Comparison of ENCODE assay signal across 20 cellular contexts in the genomic region with DNA sequence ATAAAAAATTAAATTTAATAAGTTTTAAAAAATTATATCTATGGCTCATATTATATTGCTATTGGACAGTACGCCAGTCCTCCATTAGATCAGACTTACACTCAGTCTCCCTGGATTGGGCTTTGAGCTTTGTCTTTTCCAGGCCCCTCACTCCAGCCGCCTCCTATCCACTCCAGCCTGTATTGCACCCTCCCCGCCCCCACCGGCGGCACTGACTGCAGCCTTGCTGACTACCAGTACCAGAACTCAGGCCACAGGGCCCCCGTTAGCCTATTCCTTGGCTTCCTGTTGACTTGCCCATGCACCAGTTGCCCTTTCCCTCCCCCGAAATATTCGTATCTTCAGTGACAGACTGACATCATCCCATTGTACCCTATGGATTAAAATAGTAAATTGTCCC.
DNase-seq lines count a peak whose midpoint lies in the region; ATAC-seq and TF ChIP-seq lines count a peak whose summit lies in the region.
"Had no signal": no experiment of that assay in that cellular context is flagged by ENCODE, and none has a peak within 500 bp of the region (broad histone marks: within the 10 kb centered on the region; RNA-seq: fewer than 3 reads in every experiment).

No MANE protein-coding gene starts in this region.

- peaks cover 29% of the 10 kb centered on the region for H3K4me1 ChIP-seq in GM23338 (ENCODE audit: insufficient read depth)
- H3K4me1 ChIP-seq in mucosa of descending colon (ENCODE audit: low read depth): no peaks in the 10 kb centered on the region
- H3K4me1 ChIP-seq: A549 had no signal

- no peaks in the 10 kb centered on the region for H3K36me3 ChIP-seq in GM23338 (ENCODE audit: insufficient read depth)
- H3K36me3 ChIP-seq in mucosa of descending colon (ENCODE audit: low read depth): no peaks in the 10 kb centered on the region
- H3K36me3 ChIP-seq: BLaER1 had no signal

- no peak overlapping the region for H2AFZ ChIP-seq in GM23338

- 0 out of 2 replicates have a peak, but pooled peaks cover 3% of the 10 kb centered on the region for H3K9me2 ChIP-seq in GM23338 (ENCODE audit: insufficient read depth)

- intact Hi-C loops in mucosa of descending colon (cut with DNase I, micrococcal nuclease): no loop called here

- no peaks in the 10 kb centered on the region; the same call in 2 of the 3 replicates for H3K36me3 Mint-ChIP-seq in GM23338 (ENCODE audit: low read depth)
- no peaks in the 10 kb centered on the region for H3K36me3 Mint-ChIP-seq in WTC11
- no peaks in the 10 kb centered on the region for H3K36me3 Mint-ChIP-seq in endothelial cell (ENCODE audit: low read depth, unreplicated experiment)
- H3K36me3 Mint-ChIP-seq: CD14-positive monocyte; CD8-positive, alpha-beta T cell had no signal

- peaks cover 4% of the 10 kb centered on the region; the same call in 2 of the 3 replicates for H3K4me1 Mint-ChIP-seq in GM23338
- H3K4me1 Mint-ChIP-seq in WTC11: peaks cover 4% of the 10 kb centered on the region
- peaks cover 7% of the 10 kb centered on the region for H3K4me1 Mint-ChIP-seq in endothelial cell (ENCODE audit: unreplicated experiment)
- H3K4me1 Mint-ChIP-seq: CD14-positive monocyte had no signal

- no peaks in the 10 kb centered on the region for H3K27me3 ChIP-seq in GM23338 (ENCODE audit: insufficient read depth)
- H3K27me3 ChIP-seq: BLaER1 had no signal

- H3K27ac Mint-ChIP-seq in GM23338 (no peak overlapping the region), WTC11 (no peak overlapping the region), endothelial cell (ENCODE audit: unreplicated experiment) (no peak overlapping the region)
- H3K27ac Mint-ChIP-seq: CD14-positive monocyte; CD8-positive, alpha-beta T cell; HFFc6 had no signal

- POLR2A ChIA-PET in WTC11 (lab: Charles Lee): no interaction called here

- H3K9me3 ChIP-seq in mucosa of descending colon: no peaks in the 10 kb centered on the region
- H3K9me3 ChIP-seq: A549, BLaER1 had no signal

- ATAC-seq in GM23338 (peak; percentile 92), WTC11 (peak; percentile 92), mucosa of descending colon (no peak)
- ATAC-seq: A549; CD8-positive, alpha-beta T cell had no signal

- H3K27me3 Mint-ChIP-seq in GM23338 (ENCODE audit: insufficient read depth, low read depth, poor library complexity) (no peaks in the 10 kb centered on the region), WTC11 (ENCODE audit: low read depth) (no peaks in the 10 kb centered on the region), endothelial cell (ENCODE audit: unreplicated experiment) (no peaks in the 10 kb centered on the region)

- peak overlapping the region; percentile 66; the same call in 1 of the 2 replicates for H3K27ac ChIP-seq in GM23338 (ENCODE audit: low read depth)
- H3K27ac ChIP-seq: 22Rv1, A549, BLaER1, HL-60 had no signal

- TF ChIP-seq CTCF in GM23338 (conservative IDR thresholded peaks at IDR 0.05; ENCODE audit: low read depth in 2 of 2) (peak; percentile 15 to 28; a peak in 3 of 4 replicates), WTC11 (IDR thresholded peaks at IDR 0.05) (no peak), endothelial cell (IDR thresholded peaks at IDR 0.05; ENCODE audit: unreplicated experiment) (no peak), mucosa of descending colon (IDR thresholded peaks at IDR 0.05) (no peak)

- H3K4me3 Mint-ChIP-seq in GM23338 (no peak overlapping the region), WTC11 (no peak overlapping the region), endothelial cell (ENCODE audit: unreplicated experiment) (no peak overlapping the region)
- H3K4me3 Mint-ChIP-seq: CD14-positive monocyte; CD8-positive, alpha-beta T cell; HFFc6 had no signal

- H3K4me3 ChIP-seq in GM23338: no peak overlapping the region
- no peak overlapping the region for H3K4me3 ChIP-seq in mucosa of descending colon
- H3K4me3 ChIP-seq: A549, BLaER1 had no signal

- H3K4me2 ChIP-seq in GM23338: peak overlapping the region; percentile 21
- H3K4me2 ChIP-seq: A549, BLaER1 had no signal

- H4K20me1 ChIP-seq in GM23338 (replicated peaks; ENCODE audit: insufficient read depth): peaks cover 14% of the 10 kb centered on the region; the same call in 1 of the 2 replicates
- H4K20me1 ChIP-seq: BLaER1 had no signal

- no peaks in the 10 kb centered on the region for H3F3A ChIP-seq in GM23338 (replicated peaks; ENCODE audit: low read depth)

- peaks cover 50% of the 10 kb centered on the region for H3K79me2 ChIP-seq in GM23338 (replicated peaks; ENCODE audit: insufficient read depth)

- peak; percentile 73 for DNase-seq in GM23338 (ENCODE audit: low spot score)
- DNase-seq in WTC11 (ENCODE audit: low spot score): peak; percentile 73
- DNase-seq in endothelial cell (ENCODE audit: low spot score): peak; percentile 15
- peak; percentile 64 for DNase-seq in iPS-NIHi7 (ENCODE audit: extremely low spot score)
- no peak for DNase-seq in NCI-H526 (lab: John Stamatoyannopoulos, UW)
- no peak for DNase-seq in mucosa of descending colon
- no peak for DNase-seq in glomerular visceral epithelial cell (ENCODE audit: extremely low spot score)
- DNase-seq in OCI-M2 (lab: John Stamatoyannopoulos, UW; ENCODE audit: unreplicated experiment): no peak
- DNase-seq: Calu3; CD8-positive, alpha-beta T cell; DMS79 treated with DMSO at 0.1 percent for 48 hours; GF-D8; HCEC 1CT; HFFc6; IMR-90 had no signal

- H3K9me3 Mint-ChIP-seq in GM23338 (no peaks in the 10 kb centered on the region), WTC11 (no peaks in the 10 kb centered on the region), endothelial cell (ENCODE audit: unreplicated experiment) (no peaks in the 10 kb centered on the region)
- H3K9me3 Mint-ChIP-seq: CD14-positive monocyte; CD8-positive, alpha-beta T cell; HFFc6 had no signal

- CTCF ChIA-PET in WTC11 (lab: Charles Lee): interaction anchor here (0.6 to 3.3 kb wide), 13 partner anchors 11 to 302 kb away, joined by 3 to 20 read pairs (median 4); no protein-coding TSS in a partner anchor

TF ChIP-seq in GM23338, 12 proteins besides CTCF, POLR2A, EP300 and RAD21 (continues in another document):
- no peak for TF ChIP-seq STAT1 (IDR thresholded peaks at IDR 0.05; ENCODE audit: unreplicated experiment)

TF ChIP-seq in WTC11, 78 proteins besides CTCF, POLR2A, EP300 and RAD21:
- TF ChIP-seq ZNF121 (CRISPR knock-in tag; IDR thresholded peaks at IDR 0.05) (no peak), ZNF232 (CRISPR knock-in tag; IDR thresholded peaks at IDR 0.05) (no peak), TEAD4 (CRISPR knock-in tag; IDR thresholded peaks at IDR 0.05) (no peak), ETV6 (CRISPR knock-in tag; IDR thresholded peaks at IDR 0.05) (no peak), PRRX2 (CRISPR knock-in tag; IDR thresholded peaks at IDR 0.05) (no peak), ZNF416 (CRISPR knock-in tag; IDR thresholded peaks at IDR 0.05) (no peak), SOX15 (CRISPR knock-in tag; IDR thresholded peaks at IDR 0.05) (no peak), TP53 (CRISPR knock-in tag; IDR thresholded peaks at IDR 0.05) (no peak)
- TF ChIP-seq, protein P1, sequence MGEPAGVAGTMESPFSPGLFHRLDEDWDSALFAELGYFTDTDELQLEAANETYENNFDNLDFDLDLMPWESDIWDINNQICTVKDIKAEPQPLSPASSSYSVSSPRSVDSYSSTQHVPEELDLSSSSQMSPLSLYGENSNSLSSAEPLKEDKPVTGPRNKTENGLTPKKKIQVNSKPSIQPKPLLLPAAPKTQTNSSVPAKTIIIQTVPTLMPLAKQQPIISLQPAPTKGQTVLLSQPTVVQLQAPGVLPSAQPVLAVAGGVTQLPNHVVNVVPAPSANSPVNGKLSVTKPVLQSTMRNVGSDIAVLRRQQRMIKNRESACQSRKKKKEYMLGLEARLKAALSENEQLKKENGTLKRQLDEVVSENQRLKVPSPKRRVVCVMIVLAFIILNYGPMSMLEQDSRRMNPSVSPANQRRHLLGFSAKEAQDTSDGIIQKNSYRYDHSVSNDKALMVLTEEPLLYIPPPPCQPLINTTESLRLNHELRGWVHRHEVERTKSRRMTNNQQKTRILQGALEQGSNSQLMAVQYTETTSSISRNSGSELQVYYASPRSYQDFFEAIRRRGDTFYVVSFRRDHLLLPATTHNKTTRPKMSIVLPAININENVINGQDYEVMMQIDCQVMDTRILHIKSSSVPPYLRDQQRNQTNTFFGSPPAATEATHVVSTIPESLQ (CRISPR knock-in tag; IDR thresholded peaks at IDR 0.05): no peak

Comparison
In these comparisons a context has a peak if more than half of its experiments do, and no peak if none do; other contexts are left out.
1. DNase-seq: peak in GM23338 (single experiment), WTC11 (single experiment), endothelial cell (single experiment) and iPS-NIHi7 (single experiment); none in NCI-H526 (0 of 2), mucosa of descending colon (0 of 3), glomerular visceral epithelial cell (single experiment) and OCI-M2 (single experiment).
2. CTCF ChIP-seq: peak in GM23338 (2 of 2); none in WTC11 (single experiment), endothelial cell (single experiment) and mucosa of descending colon (single experiment).